ENCODE assay signal across 2 cellular contexts in genomic region chr15:87762110-87762509, GRCh38.
A peak's percentile ranks its signal among the peaks of the same experiment; 100 is the strongest.
TF ChIP-seq lines count a peak whose summit lies in the region.

No MANE protein-coding gene starts in this region.

TF ChIP-seq in liver, 16 proteins besides CTCF, POLR2A, EP300 and RAD21 (continued from another document):
- no peak for TF ChIP-seq REST (IDR thresholded peaks at IDR 0.05)
- peak; percentile 54 for TF ChIP-seq MAX (IDR thresholded peaks at IDR 0.05)
- TF ChIP-seq TAF1 (conservative IDR thresholded peaks at IDR 0.05): no peak
- TF ChIP-seq RXRA (IDR thresholded peaks at IDR 0.05): peak in 1 of 2 donors; percentile 34
- peak; percentile 49 for TF ChIP-seq NR2F2 (IDR thresholded peaks at IDR 0.05)

TF ChIP-seq in HepG2, 621 proteins besides CTCF, POLR2A, EP300 and RAD21 (continued from another document):
- no peak for TF ChIP-seq ZNF138 (CRISPR knock-in tag; IDR thresholded peaks at IDR 0.05; ENCODE audit: low read depth)
- no peak for TF ChIP-seq ZFX (CRISPR knock-in tag; IDR thresholded peaks at IDR 0.05; ENCODE audit: low read depth)
- no peak for TF ChIP-seq MBNL3 (CRISPR knock-in tag; conservative IDR thresholded peaks at IDR 0.05)
- no peak for TF ChIP-seq ZNF7 (CRISPR knock-in tag; IDR thresholded peaks at IDR 0.05)
- no peak for TF ChIP-seq ZNF746 (CRISPR knock-in tag; IDR thresholded peaks at IDR 0.05)
- TF ChIP-seq ZBTB1 (CRISPR knock-in tag; IDR thresholded peaks at IDR 0.05; ENCODE audit: borderline replicate concordance): no peak
- no peak for TF ChIP-seq ZBTB4 (CRISPR knock-in tag; IDR thresholded peaks at IDR 0.05; ENCODE audit: borderline replicate concordance)
- no peak for TF ChIP-seq ZBTB2 (CRISPR knock-in tag; IDR thresholded peaks at IDR 0.05; ENCODE audit: low read depth)
- no peak for TF ChIP-seq THAP11 (CRISPR knock-in tag; IDR thresholded peaks at IDR 0.05)
- TF ChIP-seq MTF1 (CRISPR knock-in tag; IDR thresholded peaks at IDR 0.05): no peak
- TF ChIP-seq ZSCAN9 (CRISPR knock-in tag; IDR thresholded peaks at IDR 0.05; ENCODE audit: borderline replicate concordance): no peak
- TF ChIP-seq TEAD3 (CRISPR knock-in tag; optimal IDR thresholded peaks at IDR 0.05; ENCODE audit: borderline replicate concordance): no peak
- no peak for TF ChIP-seq PCBP1 (IDR thresholded peaks at IDR 0.05; ENCODE audit: borderline replicate concordance, low read depth, low read length)
- TF ChIP-seq ZNF780A (CRISPR knock-in tag; IDR thresholded peaks at IDR 0.05): no peak
